In the genomic region with DNA sequence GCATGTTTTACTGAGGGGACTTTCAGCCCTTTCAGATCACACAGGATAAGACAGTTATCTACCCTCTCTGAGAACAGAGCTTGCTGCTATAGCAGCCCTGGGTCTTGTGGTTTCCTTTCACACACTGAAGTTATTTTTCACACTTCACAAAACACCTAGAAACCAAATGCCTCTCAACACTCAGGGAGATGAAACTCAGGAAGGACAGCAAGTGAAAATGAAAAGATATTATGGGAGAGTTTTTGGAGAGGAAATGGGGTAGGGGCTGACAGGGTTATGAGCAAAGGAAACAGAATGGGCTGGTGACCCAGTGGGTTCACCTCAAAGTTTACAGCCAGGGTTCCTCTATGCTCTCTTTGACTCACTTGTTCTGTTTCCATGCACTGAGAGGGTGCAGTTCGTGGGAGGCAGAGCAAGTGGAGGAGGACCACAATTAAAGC, we compare ENCODE assay signal across 9 cellular contexts. TPM values are rescaled to one million over a fixed set of nuclear protein-coding genes. Genes with fewer than 3 reads are reported as not detected.
DNase-seq lines count a peak whose midpoint lies in the region; ATAC-seq and TF ChIP-seq lines count a peak whose summit lies in the region.
"Had no signal": no experiment of that assay in that cellular context is flagged by ENCODE, and none has a peak within 500 bp of the region (broad histone marks: within the 10 kb centered on the region; RNA-seq: fewer than 3 reads in every experiment).

No MANE protein-coding gene starts in this region.

- POLR2A ChIA-PET in activated CD4-positive, alpha-beta memory T cell treated with anti-CD3 and anti-CD28 coated beads, Interleukin-2, amount 10 ng/mL, durations not matched to agents 7 days and 5 days (lab: Charles Lee) = interaction anchor here (0.8 to 4.5 kb wide), 22 partner anchors 8 to 262 kb away, joined by 3 to 30 read pairs (median 8); partner anchors contain the start of genes GIMAP1, GIMAP2, GIMAP4 and GIMAP5

- no peak overlapping the region for H3K27ac ChIP-seq in gastrocnemius medialis

- H3K36me3 ChIP-seq in gastrocnemius medialis = no peaks in the 10 kb centered on the region

- peaks cover 37% of the 10 kb centered on the region for H3K36me3 Mint-ChIP-seq in activated CD4-positive, alpha-beta memory T cell treated with anti-CD3 and anti-CD28 coated beads, Interleukin-2, amount 10 ng/mL, durations not matched to agents 7 days and 5 days (ENCODE audit: low read depth)

- peak overlapping the region; percentile 41 for H3K4me3 Mint-ChIP-seq in activated CD4-positive, alpha-beta memory T cell treated with anti-CD3 and anti-CD28 coated beads, Interleukin-2, amount 10 ng/mL, durations not matched to agents 7 days and 5 days

- intact Hi-C loops in gastrocnemius medialis (cut with DNase I; ENCODE audit: low total_unique reads) = no loop called here

- H3K4me3 ChIP-seq in gastrocnemius medialis = no peak overlapping the region

- H3K27me3 Mint-ChIP-seq in activated CD4-positive, alpha-beta memory T cell treated with anti-CD3 and anti-CD28 coated beads, Interleukin-2, amount 10 ng/mL, durations not matched to agents 7 days and 5 days = no peaks in the 10 kb centered on the region

- in situ Hi-C loops in gastrocnemius medialis (cut with MboI; ENCODE audit: low sequenced_read_pairs in 4 of 4) = no loop called here

- TF ChIP-seq CTCF in gastrocnemius medialis (IDR thresholded peaks at IDR 0.05 in 4 of 5, conservative IDR thresholded peaks at IDR 0.05 in 1 of 5) = no peak

- H3K27ac Mint-ChIP-seq in activated CD4-positive, alpha-beta memory T cell treated with anti-CD3 and anti-CD28 coated beads, Interleukin-2, amount 10 ng/mL, durations not matched to agents 7 days and 5 days = peak overlapping the region; percentile 95

- H3K4me1 ChIP-seq in gastrocnemius medialis = no peaks in the 10 kb centered on the region

- ATAC-seq in GM18867 (IDR thresholded peaks at IDR 0.05; ENCODE audit: unreplicated experiment) (peak; percentile 83), HG02973 (IDR thresholded peaks at IDR 0.05; ENCODE audit: unreplicated experiment) (peak; percentile 76), gastrocnemius medialis (no peak)

- no peaks in the 10 kb centered on the region for H3K27me3 ChIP-seq in gastrocnemius medialis

- DNase-seq in activated CD4-positive, alpha-beta memory T cell treated with anti-CD3 and anti-CD28 coated beads, Interleukin-2, amount 10 ng/mL, durations not matched to agents 7 days and 5 days = peak; percentile 75
- DNase-seq in stimulated activated CD4-positive, alpha-beta T cell treated with anti-CD3 and anti-CD28 coated beads, Interleukin-2, amount 100 ng/mL, for 4 hours (ENCODE audit: low read depth) = peak; percentile 75
- no peak for DNase-seq in HT-29 (ENCODE audit: low spot score)
- DNase-seq in NCI-H2081 (lab: John Stamatoyannopoulos, UW) = no peak
- no peak for DNase-seq in kidney glomerular epithelial cell (lab: John Stamatoyannopoulos, UW)
- DNase-seq in gastrocnemius medialis = no peak

- peaks cover 84% of the 10 kb centered on the region for H3K4me1 Mint-ChIP-seq in activated CD4-positive, alpha-beta memory T cell treated with anti-CD3 and anti-CD28 coated beads, Interleukin-2, amount 10 ng/mL, durations not matched to agents 7 days and 5 days

- no peaks in the 10 kb centered on the region for H3K9me3 ChIP-seq in gastrocnemius medialis

- CTCF ChIA-PET in activated CD4-positive, alpha-beta memory T cell treated with anti-CD3 and anti-CD28 coated beads, Interleukin-2, amount 10 ng/mL, durations not matched to agents 7 days and 5 days (lab: Charles Lee) = interaction anchor here (0.7 to 3.4 kb wide), 10 partner anchors 10 to 220 kb away, joined by 3 to 15 read pairs (median 4); partner anchors contain the start of genes GIMAP1, GIMAP2, GIMAP6 and GIMAP7

- peaks cover 10% of the 10 kb centered on the region for H3K9me3 Mint-ChIP-seq in activated CD4-positive, alpha-beta memory T cell treated with anti-CD3 and anti-CD28 coated beads, Interleukin-2, amount 10 ng/mL, durations not matched to agents 7 days and 5 days

- TF ChIP-seq POLR2A in gastrocnemius medialis (IDR thresholded peaks at IDR 0.05) = no peak

RNA-seq across cellular contexts. Expression of gene GIMAP2, which starts 17.0 kb away (rescaled TPM):
- 100 to 1,000 TPM; 113 to 120 TPM for total RNA-seq in activated CD4-positive, alpha-beta memory T cell treated with anti-CD3 and anti-CD28 coated beads, Interleukin-2, amount 10 ng/mL, durations not matched to agents 7 days and 5 days
- total RNA-seq in HT-29 (2014; rRNA removed; shearing (Covaris generic)) = not detected in 2 replicates
- 1 to 10 TPM; 2.2 to 6.7 (median 3.2) TPM for total RNA-seq in gastrocnemius medialis
- total RNA-seq: H1 had no signal

RNA-seq across cellular contexts. Expression of gene GIMAP6, which starts 36.3 kb away (rescaled TPM):
- 10 to 100 TPM; 84.9 to 85.9 TPM for total RNA-seq in activated CD4-positive, alpha-beta memory T cell treated with anti-CD3 and anti-CD28 coated beads, Interleukin-2, amount 10 ng/mL, durations not matched to agents 7 days and 5 days
- total RNA-seq in HT-29 (2014; rRNA removed; shearing (Covaris generic)) = not detected in 2 replicates
- 10 to 100 TPM in 3 of 4 donors, 1 to 10 TPM in 1; 8.5 to 27.8 (median 12.4) TPM for total RNA-seq in gastrocnemius medialis
- total RNA-seq: H1 had no signal

RNA-seq across cellular contexts. Expression of gene GIMAP1, which starts 47.9 kb away (rescaled TPM):
- total RNA-seq in activated CD4-positive, alpha-beta memory T cell treated with anti-CD3 and anti-CD28 coated beads, Interleukin-2, amount 10 ng/mL, durations not matched to agents 7 days and 5 days = 10 to 100 TPM; 18.8 to 21.0 TPM
- total RNA-seq in HT-29 (2014; rRNA removed; shearing (Covaris generic)) = not detected in 2 replicates
- total RNA-seq in gastrocnemius medialis = 1 to 10 TPM; 4.1 to 7.8 (median 4.9) TPM
- total RNA-seq: H1 had no signal

Comparison
In these comparisons a context has a peak if more than half of its experiments do, and no peak if none do; other contexts are left out.
1. ATAC-seq: peak in GM18867 (single experiment) and HG02973 (single experiment); none in gastrocnemius medialis (0 of 2).
2. DNase-seq: peak in activated CD4-positive, alpha-beta memory T cell treated with anti-CD3 and anti-CD28 coated beads, Interleukin-2, amount 10 ng/mL, durations not matched to agents 7 days and 5 days (single experiment) and stimulated activated CD4-positive, alpha-beta T cell treated with anti-CD3 and anti-CD28 coated beads, Interleukin-2, amount 100 ng/mL, for 4 hours (single experiment); none in HT-29 (single experiment), NCI-H2081 (0 of 2), kidney glomerular epithelial cell (single experiment) and gastrocnemius medialis (0 of 2).
3. RNA of gene GIMAP2, which starts 17.0 kb away (total RNA-seq): 113 to 120 TPM in activated CD4-positive, alpha-beta memory T cell treated with anti-CD3 and anti-CD28 coated beads, Interleukin-2, amount 10 ng/mL, durations not matched to agents 7 days and 5 days; 2.2 to 6.7 TPM in gastrocnemius medialis and not detected in HT-29; every median in the first group is over 10 times any median in the second.